Comparison of ENCODE assay signal across 8 cellular contexts in the genomic region with DNA sequence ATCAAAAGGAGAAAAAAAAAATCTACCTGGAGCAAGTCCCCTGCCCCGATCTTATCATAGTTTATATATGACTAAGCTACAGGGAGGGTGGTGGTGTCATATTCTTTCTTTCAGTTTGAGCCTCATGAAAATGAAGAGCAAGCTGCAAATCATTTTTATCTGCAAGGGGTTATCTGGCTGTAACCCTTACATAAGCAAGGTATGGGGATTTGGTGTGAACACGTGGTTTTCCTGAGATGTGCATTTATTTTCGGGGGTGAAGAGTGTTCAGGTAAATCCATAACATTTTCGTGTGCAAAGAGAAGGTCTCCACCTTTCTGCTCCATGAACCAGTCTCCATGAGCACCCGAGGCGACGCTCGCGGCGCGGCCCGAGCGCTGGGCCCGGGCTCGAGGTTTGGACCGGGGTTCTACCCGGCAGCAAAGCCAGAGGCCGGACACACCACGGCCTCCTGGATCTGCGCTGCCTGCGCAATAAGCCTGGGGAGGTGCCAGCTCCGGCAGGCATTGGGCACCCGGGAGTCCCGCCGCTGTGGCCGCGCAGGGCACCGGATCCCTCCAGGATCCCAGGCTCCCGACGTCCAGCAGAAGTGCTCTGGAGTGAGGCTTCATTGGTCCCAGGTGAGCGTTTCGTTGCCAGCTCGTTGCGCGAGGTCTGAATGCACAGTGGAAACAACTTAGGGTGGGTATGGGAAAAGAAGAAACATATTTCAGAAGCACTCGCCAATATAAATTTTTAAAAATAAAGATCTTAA. TPM values are rescaled to one million over a fixed set of nuclear protein-coding genes. Genes with fewer than 3 reads are reported as not detected.
DNase-seq lines count a peak whose midpoint lies in the region; ATAC-seq and TF ChIP-seq lines count a peak whose summit lies in the region.

No MANE protein-coding gene starts in this region.

- H3K36me3 Mint-ChIP-seq in T-cell, result no peaks in the 10 kb centered on the region

- in situ Hi-C loops in G401 (cut with HindIII; ENCODE audit: low sequenced_read_pairs), result no loop called here

- H3K9me2 ChIP-seq in HCT116 (ENCODE audit: insufficient read depth), result no peaks in the 10 kb centered on the region

- RAD21 ChIA-PET in HCT116 (lab: Charles Lee; ENCODE audit: low non-redundant PET in 1 of 2, low total read pairs in 2 of 2, uncharacterized antibody in 2 of 2, unreplicated experiment in 2 of 2), result interaction anchor here (0.9 to 1.6 kb wide), 3 partner anchors 57 to 61 kb away, joined by 3 to 4 read pairs (median 4); no protein-coding TSS in a partner anchor

- DNase-seq in G401 (ENCODE audit: low spot score), result peak; percentile 84
- DNase-seq in HCT116 (ENCODE audit: low read depth, low spot score), result peak; percentile 68
- peak; percentile 81 for DNase-seq in LoVo (ENCODE audit: low spot score)
- DNase-seq in T-cell, result peak in 8 of 34 experiments; percentile 2 to 40 (median 8)
- peak; percentile 47 for DNase-seq in cortex of kidney (lab: John Stamatoyannopoulos, UW)
- DNase-seq in left colon, result peak; percentile 78 to 80
- DNase-seq in stimulated activated CD4-positive, alpha-beta T cell treated with anti-CD3 and anti-CD28 coated beads, Interleukin-2, amount 100 ng/mL, for 4 hours (ENCODE audit: low read depth), result peak; percentile 29

- BruUV-seq in HCT116 (replicated peaks; lab: Mats Ljungman, UMichigan), result no TSS peak

- no peaks in the 10 kb centered on the region for H3K9me3 ChIP-seq in HCT116 (ENCODE audit: control insufficient read depth in 1 of 2, insufficient read depth in 1 of 2, low read depth in 1 of 2, low read length in 2 of 2)

- H3K27me3 ChIP-seq in HCT116 (ENCODE audit: insufficient read depth, low read length), result no peaks in the 10 kb centered on the region

- CTCF ChIA-PET in HCT116 (lab: Charles Lee), result interaction anchor here (1.2 to 1.5 kb wide), 2 partner anchors 66 to 189 kb away, joined by 5 to 6 read pairs; no protein-coding TSS in a partner anchor
- CTCF ChIA-PET in T-cell (lab: Charles Lee), result interaction anchor here (0.8 to 2.4 kb wide), 7 partner anchors 29 to 933 kb away, joined by 3 to 44 read pairs (median 9); no protein-coding TSS in a partner anchor

- H3K4me2 ChIP-seq in HCT116 (ENCODE audit: low read length), result peak overlapping the region; percentile 90

- H3K36me3 ChIP-seq in HCT116 (ENCODE audit: control insufficient read depth in 1 of 2, insufficient read depth in 2 of 2, low read length in 2 of 2), result no peaks in the 10 kb centered on the region

- peak overlapping the region; percentile 94 for H3K27ac Mint-ChIP-seq in T-cell

- peaks cover 0 to 4% of the 10 kb centered on the region in 2 donors for H3K27me3 Mint-ChIP-seq in T-cell

- peak overlapping the region; percentile 88 to 92 (median 89) for H3K4me3 Mint-ChIP-seq in T-cell

- TF ChIP-seq CTCF in 22Rv1 (IDR thresholded peaks at IDR 0.05), result no peak
- no peak for TF ChIP-seq CTCF in HCT116 (IDR thresholded peaks at IDR 0.05 in 2 of 3, conservative IDR thresholded peaks at IDR 0.05 in 1 of 3; ENCODE audit: borderline replicate concordance in 1 of 3, insufficient read depth in 1 of 3, low read depth in 2 of 3, low read length in 2 of 3)

- H3K9ac ChIP-seq in HCT116 (ENCODE audit: low read length), result peak overlapping the region; percentile 68

- no peaks in the 10 kb centered on the region for H4K20me1 ChIP-seq in HCT116 (ENCODE audit: insufficient read depth)

- ATAC-seq in HCT116, result peak; percentile 81
- ATAC-seq in T-cell (replicated peaks in 1 of 4), result peak; percentile 41 to 63 (median 48)
- peak; percentile 87 for ATAC-seq in left colon

- peaks cover 12 to 54% of the 10 kb centered on the region in 2 experiments for H3K4me1 ChIP-seq in HCT116 (ENCODE audit: control insufficient read depth in 1 of 2, insufficient read depth in 2 of 2, low read length in 2 of 2)

- H3K79me2 ChIP-seq in HCT116 (ENCODE audit: insufficient read depth, low read length), result no peaks in the 10 kb centered on the region

- H3K4me3 ChIP-seq in HCT116 (replicated peaks in 1 of 2; ENCODE audit: low read depth in 1 of 2, low read length in 2 of 2), result peak overlapping the region; percentile 37 to 60

- H2AFZ ChIP-seq in HCT116 (ENCODE audit: low read depth, low read length, poor library complexity, severe bottlenecking), result peak overlapping the region; percentile 96

- intact Hi-C loops in HCT116 (cut with micrococcal nuclease) (loop anchor here (1.0 to 2.0 kb wide), 3 partner anchors 68 to 493 kb away; a partner anchor contains a TSS), left colon (cut with DNase I, micrococcal nuclease) (loop anchor here in 1 of 2 donors (5.0 kb wide), 2 partner anchors 37 to 68 kb away; a partner anchor contains a TSS)

- TF ChIP-seq POLR2A in HCT116 (IDR thresholded peaks at IDR 0.05; ENCODE audit: borderline replicate concordance, extremely low read depth, insufficient read depth, insufficient read length), result peak; percentile 25

- POLR2A ChIA-PET in HCT116 (lab: Charles Lee) (interaction anchor here (1.2 to 2.1 kb wide), 3 partner anchors 56 to 66 kb away, joined by 4 to 15 read pairs (median 9); no protein-coding TSS in a partner anchor), T-cell (lab: Charles Lee) (interaction anchor here (0.6 to 2.4 kb wide), 11 partner anchors 29 to 84 kb away, joined by 3 to 16 read pairs (median 8); a partner anchor contains a TSS)

- no peaks in the 10 kb centered on the region for H3K9me3 Mint-ChIP-seq in T-cell

- TF ChIP-seq RAD21 in HCT116 (IDR thresholded peaks at IDR 0.05; ENCODE audit: low read depth), result 0 out of 2 replicates have a peak, but pooled peaks have one; percentile 13

- H3K4me1 Mint-ChIP-seq in T-cell, result peaks cover 24 to 38% (median 28%) of the 10 kb centered on the region in 3 donors

- peak overlapping the region; percentile 82 for H3K27ac ChIP-seq in 22Rv1
- peak overlapping the region; percentile 82 for H3K27ac ChIP-seq in HCT116 (ENCODE audit: low read depth, low read length)

TF ChIP-seq in HCT116, 20 proteins besides CTCF, POLR2A, EP300 and RAD21:
- peak; percentile 83 for TF ChIP-seq CBX3 (IDR thresholded peaks at IDR 0.05; ENCODE audit: low read depth)
- TF ChIP-seq YY1 (IDR thresholded peaks at IDR 0.05; ENCODE audit: extremely low read depth, insufficient replicate concordance, low read depth, low read length), result peak; percentile 13
- TF ChIP-seq CEBPB (IDR thresholded peaks at IDR 0.05; ENCODE audit: low read depth), result 0 out of 2 replicates have a peak, but pooled peaks have one; percentile 41
- TF ChIP-seq POLR2AphosphoS5 (IDR thresholded peaks at IDR 0.05; ENCODE audit: low read depth, low read length), result peak; percentile 30; the same call in 1 of the 2 replicates
- TF ChIP-seq EZH2phosphoT487 (IDR thresholded peaks at IDR 0.05; ENCODE audit: borderline replicate concordance), result no peak
- TF ChIP-seq ZFX (IDR thresholded peaks at IDR 0.05), result peak; percentile 65; the same call in 1 of the 2 replicates
- TF ChIP-seq, protein P1, sequence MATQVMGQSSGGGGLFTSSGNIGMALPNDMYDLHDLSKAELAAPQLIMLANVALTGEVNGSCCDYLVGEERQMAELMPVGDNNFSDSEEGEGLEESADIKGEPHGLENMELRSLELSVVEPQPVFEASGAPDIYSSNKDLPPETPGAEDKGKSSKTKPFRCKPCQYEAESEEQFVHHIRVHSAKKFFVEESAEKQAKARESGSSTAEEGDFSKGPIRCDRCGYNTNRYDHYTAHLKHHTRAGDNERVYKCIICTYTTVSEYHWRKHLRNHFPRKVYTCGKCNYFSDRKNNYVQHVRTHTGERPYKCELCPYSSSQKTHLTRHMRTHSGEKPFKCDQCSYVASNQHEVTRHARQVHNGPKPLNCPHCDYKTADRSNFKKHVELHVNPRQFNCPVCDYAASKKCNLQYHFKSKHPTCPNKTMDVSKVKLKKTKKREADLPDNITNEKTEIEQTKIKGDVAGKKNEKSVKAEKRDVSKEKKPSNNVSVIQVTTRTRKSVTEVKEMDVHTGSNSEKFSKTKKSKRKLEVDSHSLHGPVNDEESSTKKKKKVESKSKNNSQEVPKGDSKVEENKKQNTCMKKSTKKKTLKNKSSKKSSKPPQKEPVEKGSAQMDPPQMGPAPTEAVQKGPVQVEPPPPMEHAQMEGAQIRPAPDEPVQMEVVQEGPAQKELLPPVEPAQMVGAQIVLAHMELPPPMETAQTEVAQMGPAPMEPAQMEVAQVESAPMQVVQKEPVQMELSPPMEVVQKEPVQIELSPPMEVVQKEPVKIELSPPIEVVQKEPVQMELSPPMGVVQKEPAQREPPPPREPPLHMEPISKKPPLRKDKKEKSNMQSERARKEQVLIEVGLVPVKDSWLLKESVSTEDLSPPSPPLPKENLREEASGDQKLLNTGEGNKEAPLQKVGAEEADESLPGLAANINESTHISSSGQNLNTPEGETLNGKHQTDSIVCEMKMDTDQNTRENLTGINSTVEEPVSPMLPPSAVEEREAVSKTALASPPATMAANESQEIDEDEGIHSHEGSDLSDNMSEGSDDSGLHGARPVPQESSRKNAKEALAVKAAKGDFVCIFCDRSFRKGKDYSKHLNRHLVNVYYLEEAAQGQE (IDR thresholded peaks at IDR 0.05; ENCODE audit: low read depth), result no peak
- TF ChIP-seq, protein P2, sequence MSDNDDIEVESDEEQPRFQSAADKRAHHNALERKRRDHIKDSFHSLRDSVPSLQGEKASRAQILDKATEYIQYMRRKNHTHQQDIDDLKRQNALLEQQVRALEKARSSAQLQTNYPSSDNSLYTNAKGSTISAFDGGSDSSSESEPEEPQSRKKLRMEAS (IDR thresholded peaks at IDR 0.05), result peak; percentile 81
- TF ChIP-seq FOSL1 (IDR thresholded peaks at IDR 0.05; ENCODE audit: low read depth), result peak; percentile 64

RNA-seq across cellular contexts. Expression of a gene that starts 36.1 kb away (rescaled TPM):
- 5.7 and 9.9 TPM in 2 replicates for total RNA-seq in G401 (2014; rRNA removed; shearing (Covaris generic))
- total RNA-seq in HCT116 (2021; ENCODE audit: unreplicated experiment) (80.7 TPM), T-cell (10 to 100 TPM in 3 of 5 donors, 1 to 10 TPM in 2; 9.2 to 12.8 (median 10.5) TPM), left colon (10 to 100 TPM; 79.9 to 80.0 TPM)
- 28.0 and 28.2 TPM in 2 replicates for polyA plus RNA-seq in HCT116 (2012)
